8 cellular contexts compared by ENCODE assay signal in genomic region chr1:42932442-42932941, GRCh38. TPM values are rescaled to one million over a fixed set of nuclear protein-coding genes. Genes with fewer than 3 reads are reported as not detected.
DNase-seq lines count a peak whose midpoint lies in the region; ATAC-seq and TF ChIP-seq lines count a peak whose summit lies in the region.

No MANE protein-coding gene starts in this region.

- H3K9me3 Mint-ChIP-seq in endodermal cell = no peaks in the 10 kb centered on the region

- H4K20me1 ChIP-seq in smooth muscle cell (ENCODE audit: low read depth) = peaks cover 100% of the 10 kb centered on the region

- peaks cover 11% of the 10 kb centered on the region for H3F3A ChIP-seq in smooth muscle cell (ENCODE audit: low read depth)

- peaks cover 40% of the 10 kb centered on the region for H3K79me2 ChIP-seq in smooth muscle cell (ENCODE audit: low read depth)

- H3K27me3 ChIP-seq in endodermal cell (ENCODE audit: control insufficient read depth, insufficient read depth, low read length, poor library complexity, severe bottlenecking) (no peaks in the 10 kb centered on the region), smooth muscle cell (ENCODE audit: low read depth) (no peaks in the 10 kb centered on the region)

- whole genome bisulfite sequencing in endodermal cell (ENCODE audit: insufficient coverage in 1 of 2, insufficient read length in 1 of 2), 2 experiments = 90 to 100% methylated on average over 3 to 5 of the region's 5 CpGs
- 90% methylated on average over 5 of the region's 5 CpGs for WGBS in smooth muscle cell (ENCODE audit: low lambda C conversion rate)

- H3K4me2 ChIP-seq in smooth muscle cell = no peak overlapping the region

- TF ChIP-seq CTCF in LNCaP clone FGC (IDR thresholded peaks at IDR 0.05; ENCODE audit: control insufficient read depth, extremely low read depth, insufficient read depth) (no peak), endodermal cell (conservative IDR thresholded peaks at IDR 0.05) (no peak), smooth muscle cell (IDR thresholded peaks at IDR 0.05; ENCODE audit: borderline replicate concordance, insufficient read depth, poor library complexity, severe bottlenecking) (no peak)

- H3K9ac ChIP-seq in endodermal cell (ENCODE audit: extremely low read depth, low read length, poor library complexity, severe bottlenecking) = no peak overlapping the region
- H3K9ac ChIP-seq in smooth muscle cell (ENCODE audit: low read depth) = no peak overlapping the region

- peak overlapping the region; percentile 19 for H3K4me3 ChIP-seq in LNCaP clone FGC (ENCODE audit: low read depth, low read length)
- H3K4me3 ChIP-seq in endodermal cell (ENCODE audit: low read length) = no peak overlapping the region
- H3K4me3 ChIP-seq in smooth muscle cell = no peak overlapping the region

- DNase-seq in LNCaP clone FGC (ENCODE audit: low read depth) (no peak), endodermal cell (peak; percentile 51), smooth muscle cell (lab: John Stamatoyannopoulos, UW; ENCODE audit: unreplicated experiment) (no peak), NOMO-1 (lab: John Stamatoyannopoulos, UW; ENCODE audit: unreplicated experiment in 2 of 2) (no peak), iPS-NIHi7 (ENCODE audit: extremely low spot score) (no peak), Ammon's horn (ENCODE audit: low spot score) (no peak)

- H2AFZ ChIP-seq in smooth muscle cell (ENCODE audit: low read depth) = no peak overlapping the region

- H3K9me3 ChIP-seq in endodermal cell (ENCODE audit: control insufficient read depth, low read length) = no peaks in the 10 kb centered on the region
- H3K9me3 ChIP-seq in smooth muscle cell (replicated peaks; ENCODE audit: low read depth) = no peaks in the 10 kb centered on the region

- ATAC-seq in GM19452 (IDR thresholded peaks at IDR 0.05; ENCODE audit: unreplicated experiment) (peak; percentile 10), HG03378 (IDR thresholded peaks at IDR 0.05; ENCODE audit: unreplicated experiment) (no peak)

- no peaks in the 10 kb centered on the region for H3K4me1 ChIP-seq in endodermal cell (ENCODE audit: control insufficient read depth, insufficient read depth, low read length)
- peaks cover 3% of the 10 kb centered on the region for H3K4me1 ChIP-seq in smooth muscle cell (ENCODE audit: low read depth)

- H3K4me3 Mint-ChIP-seq in endodermal cell = no peak overlapping the region

- peaks cover 9% of the 10 kb centered on the region for H3K4me1 Mint-ChIP-seq in endodermal cell

- no peaks in the 10 kb centered on the region for H3K27me3 Mint-ChIP-seq in endodermal cell (ENCODE audit: insufficient read depth)

- peak overlapping the region; percentile 27 for H3K27ac Mint-ChIP-seq in endodermal cell

- H3K36me3 Mint-ChIP-seq in endodermal cell (ENCODE audit: low read depth) = peaks cover 47% of the 10 kb centered on the region

- H3K27ac ChIP-seq in endodermal cell (ENCODE audit: low read depth, low read length) (no peak overlapping the region), smooth muscle cell (ENCODE audit: low read depth) (peak overlapping the region; percentile 58)

- H3K36me3 ChIP-seq in endodermal cell (ENCODE audit: control insufficient read depth, insufficient read depth, low read length) (peaks cover 30% of the 10 kb centered on the region), smooth muscle cell (ENCODE audit: low read depth) (no peaks in the 10 kb centered on the region)

RNA-seq across cellular contexts. Expression of gene SLC2A1, which starts 26.2 kb away (rescaled TPM):
- total RNA-seq in endodermal cell (10 to 100 TPM; 42.5 to 69.7 TPM), smooth muscle cell (749 and 1,091 TPM in 2 replicates)
- polyA plus RNA-seq in endodermal cell (2013, experiment 1 of 2) = 172 TPM
- polyA plus RNA-seq in endodermal cell (2013, experiment 2 of 2) = 136 TPM
- 275 and 842 TPM in 2 replicates for polyA plus RNA-seq in smooth muscle cell

Comparison
In these comparisons a context has a peak if more than half of its experiments do, and no peak if none do; other contexts are left out.
1. RNA of gene SLC2A1, which starts 26.2 kb away (total RNA-seq): 749 to 1,091 TPM in smooth muscle cell; 42.5 to 69.7 TPM in endodermal cell; every median in the first group is over 10 times any median in the second.